16 cellular contexts compared by ENCODE assay signal in genomic region chr1:116288201-116288598, GRCh38.
DNase-seq lines count a peak whose midpoint lies in the region; ATAC-seq and TF ChIP-seq lines count a peak whose summit lies in the region.
"Had no signal": no experiment of that assay in that cellular context is flagged by ENCODE, and none has a peak within 500 bp of the region (broad histone marks: within the 10 kb centered on the region; RNA-seq: fewer than 3 reads in every experiment).

No MANE protein-coding gene starts in this region.

- TF ChIP-seq POLR2A in breast epithelium (IDR thresholded peaks at IDR 0.05), result no peak

- no peaks in the 10 kb centered on the region for H3K4me1 ChIP-seq in breast epithelium
- H3K4me1 ChIP-seq in upper lobe of right lung, result no peaks in the 10 kb centered on the region

- CTCF ChIA-PET in MCF 10A (lab: Yijun Ruan, JAX), result interaction anchor here (1.2 kb wide), 1 partner anchor 149 kb away, joined by 3 read pairs; no protein-coding TSS in a partner anchor
- CTCF ChIA-PET in activated CD8-positive, alpha-beta memory T cell treated with anti-CD3 and anti-CD28 coated beads, Interleukin-2, amount 10 ng/mL, durations not matched to agents 7 days and 5 days (lab: Charles Lee), result no interaction called here

- peak overlapping the region; percentile 55 for H3K27ac Mint-ChIP-seq in MCF 10A (ENCODE audit: low read depth, unreplicated experiment)
- no peak overlapping the region for H3K27ac Mint-ChIP-seq in activated CD8-positive, alpha-beta memory T cell treated with anti-CD3 and anti-CD28 coated beads, Interleukin-2, amount 10 ng/mL, durations not matched to agents 7 days and 5 days

- POLR2A ChIA-PET in MCF 10A (lab: Yijun Ruan, JAX), result interaction anchor here (4.7 kb wide), 1 partner anchor 88 kb away, joined by 62 read pairs; no protein-coding TSS in a partner anchor

- no peaks in the 10 kb centered on the region for H3K9me3 ChIP-seq in breast epithelium
- H3K9me3 ChIP-seq in upper lobe of right lung, result no peaks in the 10 kb centered on the region
- H3K9me3 ChIP-seq: neutrophil, SJSA1 had no signal

- no peak overlapping the region for H3K27ac ChIP-seq in breast epithelium
- no peak overlapping the region for H3K27ac ChIP-seq in upper lobe of right lung
- H3K27ac ChIP-seq: neutrophil, SJSA1 had no signal

- no peaks in the 10 kb centered on the region for H3K36me3 Mint-ChIP-seq in MCF 10A (ENCODE audit: insufficient read depth, unreplicated experiment)
- H3K36me3 Mint-ChIP-seq in activated CD8-positive, alpha-beta memory T cell treated with anti-CD3 and anti-CD28 coated beads, Interleukin-2, amount 10 ng/mL, durations not matched to agents 7 days and 5 days, result no peaks in the 10 kb centered on the region

- BruUV-seq in MCF 10A (replicated peaks; lab: Mats Ljungman, UMichigan), result no TSS peak

- TF ChIP-seq CTCF in MCF 10A (IDR thresholded peaks at IDR 0.05; ENCODE audit: unreplicated experiment), result no peak
- TF ChIP-seq CTCF in breast epithelium (IDR thresholded peaks at IDR 0.05), result no peak
- no peak for TF ChIP-seq CTCF in upper lobe of right lung (IDR thresholded peaks at IDR 0.05)

- ATAC-seq in HG02571 (IDR thresholded peaks at IDR 0.05; ENCODE audit: unreplicated experiment), result peak; percentile 56
- ATAC-seq in HG03469 (IDR thresholded peaks at IDR 0.05; ENCODE audit: unreplicated experiment), result peak; percentile 89
- ATAC-seq in upper lobe of right lung, result peak; percentile 9
- ATAC-seq in activated CD8-positive, alpha-beta memory T cell treated with anti-CD3 and anti-CD28 coated beads, Interleukin-2, amount 10 ng/mL, durations not matched to agents 7 days and 5 days, result no peak
- ATAC-seq: K562, left colon had no signal

- H3K9me3 Mint-ChIP-seq in MCF 10A (ENCODE audit: unreplicated experiment), result no peaks in the 10 kb centered on the region
- H3K9me3 Mint-ChIP-seq in activated CD8-positive, alpha-beta memory T cell treated with anti-CD3 and anti-CD28 coated beads, Interleukin-2, amount 10 ng/mL, durations not matched to agents 7 days and 5 days (ENCODE audit: low read depth), result no peaks in the 10 kb centered on the region

- H3K27me3 ChIP-seq in breast epithelium, result no peaks in the 10 kb centered on the region
- no peaks in the 10 kb centered on the region for H3K27me3 ChIP-seq in upper lobe of right lung
- H3K27me3 ChIP-seq: neutrophil, SJSA1 had no signal

- H3K4me3 ChIP-seq in breast epithelium (no peak overlapping the region), upper lobe of right lung (no peak overlapping the region)
- H3K4me3 ChIP-seq: K562, SJSA1 had no signal

- intact Hi-C loops in MCF 10A (cut with micrococcal nuclease) (no loop called here), breast epithelium (cut with DNase I; ENCODE audit: low total_unique reads) (no loop called here), upper lobe of right lung (cut with DNase I) (no loop called here)

- DNase-seq in MCF 10A (ENCODE audit: unreplicated experiment), result no peak
- DNase-seq in breast epithelium (ENCODE audit: low spot score in 2 of 2), result no peak
- DNase-seq in upper lobe of right lung, result no peak
- no peak for DNase-seq in stimulated activated CD4-positive, alpha-beta T cell treated with anti-CD3 and anti-CD28 coated beads, Interleukin-2, amount 100 ng/mL, for 24 hours
- DNase-seq in COR-L47 (lab: John Stamatoyannopoulos, UW), result no peak
- no peak for DNase-seq in activated CD8-positive, alpha-beta memory T cell treated with anti-CD3 and anti-CD28 coated beads, Interleukin-2, amount 10 ng/mL, durations not matched to agents 7 days and 5 days
- DNase-seq: activated CD4-positive, CD25-positive, alpha-beta regulatory T cell treated with anti-CD3 and anti-CD28 coated beads, Interleukin-2, amount 50 U/mL, for 72 hours; DMS53; H7; left colon; NCI-H446 treated with DMSO at 0.1 percent for 48 hours had no signal

- H3K4me3 Mint-ChIP-seq in MCF 10A (ENCODE audit: unreplicated experiment), result no peak overlapping the region
- no peak overlapping the region for H3K4me3 Mint-ChIP-seq in activated CD8-positive, alpha-beta memory T cell treated with anti-CD3 and anti-CD28 coated beads, Interleukin-2, amount 10 ng/mL, durations not matched to agents 7 days and 5 days

- peaks cover 58% of the 10 kb centered on the region for H3K4me1 Mint-ChIP-seq in MCF 10A (ENCODE audit: insufficient read depth, unreplicated experiment)
- no peaks in the 10 kb centered on the region for H3K4me1 Mint-ChIP-seq in activated CD8-positive, alpha-beta memory T cell treated with anti-CD3 and anti-CD28 coated beads, Interleukin-2, amount 10 ng/mL, durations not matched to agents 7 days and 5 days

- no peaks in the 10 kb centered on the region for H3K27me3 Mint-ChIP-seq in MCF 10A (ENCODE audit: insufficient read depth, unreplicated experiment)
- no peaks in the 10 kb centered on the region for H3K27me3 Mint-ChIP-seq in activated CD8-positive, alpha-beta memory T cell treated with anti-CD3 and anti-CD28 coated beads, Interleukin-2, amount 10 ng/mL, durations not matched to agents 7 days and 5 days

- no peaks in the 10 kb centered on the region for H3K36me3 ChIP-seq in breast epithelium
- H3K36me3 ChIP-seq in upper lobe of right lung, result no peaks in the 10 kb centered on the region
- H3K36me3 ChIP-seq: neutrophil, SJSA1 had no signal
